3 cellular contexts compared by ENCODE assay signal in genomic region chr1:15620890-15621682, GRCh38.
TF ChIP-seq lines count a peak whose summit lies in the region.

No MANE protein-coding gene starts in this region.

TF ChIP-seq in SK-N-SH, 30 proteins besides CTCF, POLR2A, EP300 and RAD21:
- TF ChIP-seq FOSL2 (IDR thresholded peaks at IDR 0.05; ENCODE audit: borderline replicate concordance, low read depth) (no peak), RFX5 (IDR thresholded peaks at IDR 0.05; ENCODE audit: low read length) (no peak), NRF1 (IDR thresholded peaks at IDR 0.05; ENCODE audit: low read depth, low read length) (no peak), RXRA (IDR thresholded peaks at IDR 0.05; ENCODE audit: borderline replicate concordance, low read depth) (no peak), GABPA (IDR thresholded peaks at IDR 0.05; ENCODE audit: low read depth) (no peak), NFIC (IDR thresholded peaks at IDR 0.05; ENCODE audit: borderline replicate concordance) (no peak), TAF1 (IDR thresholded peaks at IDR 0.05; ENCODE audit: borderline replicate concordance, low read depth, low read length) (no peak), SMC3 (IDR thresholded peaks at IDR 0.05; ENCODE audit: low read depth, low read length) (no peak), FOXM1 (IDR thresholded peaks at IDR 0.05; ENCODE audit: low read depth) (no peak)

TF ChIP-seq in SK-N-SH treated with all-trans-retinoic acid at 6 μM for 48 hours, 23 proteins besides CTCF, POLR2A, EP300 and RAD21:
- no peak for TF ChIP-seq ISL1 (CRISPR knock-in tag; IDR thresholded peaks at IDR 0.05)
- TF ChIP-seq ZC3H10 (CRISPR knock-in tag; IDR thresholded peaks at IDR 0.05), result no peak
- no peak for TF ChIP-seq CREB5 (CRISPR knock-in tag; IDR thresholded peaks at IDR 0.05; ENCODE audit: low read depth)
- TF ChIP-seq SNAI2 (CRISPR knock-in tag; IDR thresholded peaks at IDR 0.05), result no peak
- TF ChIP-seq BACH2 (CRISPR knock-in tag; IDR thresholded peaks at IDR 0.05; ENCODE audit: borderline replicate concordance), result no peak
- TF ChIP-seq ZNF565 (CRISPR knock-in tag; conservative IDR thresholded peaks at IDR 0.05; ENCODE audit: low read depth), result no peak
- TF ChIP-seq OSR1 (CRISPR knock-in tag; IDR thresholded peaks at IDR 0.05), result no peak
- no peak for TF ChIP-seq ARNTL (CRISPR knock-in tag; IDR thresholded peaks at IDR 0.05; ENCODE audit: borderline replicate concordance, low read depth)
- no peak for TF ChIP-seq ZNF70 (CRISPR knock-in tag; IDR thresholded peaks at IDR 0.05)
- TF ChIP-seq RARB (CRISPR knock-in tag; IDR thresholded peaks at IDR 0.05), result no peak
- no peak for TF ChIP-seq CSDC2 (CRISPR knock-in tag; IDR thresholded peaks at IDR 0.05)
- TF ChIP-seq ZFP30 (CRISPR knock-in tag; IDR thresholded peaks at IDR 0.05), result no peak
- TF ChIP-seq CSRNP3 (CRISPR knock-in tag; IDR thresholded peaks at IDR 0.05), result no peak
- TF ChIP-seq GLIS3 (CRISPR knock-in tag; IDR thresholded peaks at IDR 0.05), result no peak
- no peak for TF ChIP-seq ZNF8 (CRISPR knock-in tag; IDR thresholded peaks at IDR 0.05)
- TF ChIP-seq PATZ1 (CRISPR knock-in tag; IDR thresholded peaks at IDR 0.05; ENCODE audit: borderline replicate concordance), result no peak

TF ChIP-seq in GM12878, 131 proteins besides CTCF, POLR2A, EP300 and RAD21:
- no peak for TF ChIP-seq PKNOX1 (IDR thresholded peaks at IDR 0.05)
- TF ChIP-seq NFXL1 (IDR thresholded peaks at IDR 0.05; ENCODE audit: borderline replicate concordance), result no peak
- TF ChIP-seq PRDM15 (CRISPR knock-in tag; IDR thresholded peaks at IDR 0.05), result no peak
- TF ChIP-seq ZBTB11 (CRISPR knock-in tag; IDR thresholded peaks at IDR 0.05), result no peak
- TF ChIP-seq RFX5 (IDR thresholded peaks at IDR 0.05; ENCODE audit: low read depth, low read length), result no peak
- no peak for TF ChIP-seq HDGF (IDR thresholded peaks at IDR 0.05)
